ENCODE assay signal across 8 cellular contexts in the genomic region with DNA sequence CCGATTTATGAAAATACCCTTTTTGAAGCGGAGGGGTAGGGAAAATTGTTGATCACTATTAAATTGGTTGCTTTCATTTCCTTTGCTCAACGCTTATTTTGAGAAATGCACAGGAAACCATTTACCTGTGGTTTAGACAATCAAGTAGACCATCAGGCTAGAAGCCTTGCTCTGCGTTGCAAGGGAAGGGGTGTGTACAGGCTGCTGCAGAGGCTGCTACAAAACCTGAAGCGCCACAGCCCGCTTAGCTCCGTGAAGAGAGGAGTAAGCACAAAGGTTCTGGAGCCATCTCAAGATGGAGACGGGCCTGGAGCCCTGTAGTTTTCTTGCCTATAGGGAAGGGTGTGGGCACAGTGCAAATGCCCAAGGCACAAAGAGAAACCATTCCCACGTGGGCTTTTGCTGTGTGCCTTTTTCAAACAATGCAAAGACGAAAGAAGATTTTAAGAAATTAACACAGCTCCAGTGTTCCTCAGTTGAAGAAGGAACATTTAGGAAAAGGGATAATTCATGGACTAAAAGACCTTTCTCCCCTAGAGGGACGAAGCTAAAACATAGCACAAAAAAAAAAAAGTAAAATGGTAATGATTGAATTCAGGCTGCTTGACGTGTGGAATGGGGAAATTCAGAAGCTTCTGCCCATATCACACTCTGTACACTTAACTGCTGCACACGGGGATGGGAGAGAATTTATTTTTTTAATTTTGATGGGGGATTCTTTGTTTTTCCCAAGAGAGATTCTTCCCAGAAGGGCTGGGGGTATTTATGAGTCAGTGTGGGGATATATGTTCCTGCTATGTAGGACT. TPM values are rescaled to one million over a fixed set of nuclear protein-coding genes. Genes with fewer than 3 reads are reported as not detected.
DNase-seq lines count a peak whose midpoint lies in the region; ATAC-seq and TF ChIP-seq lines count a peak whose summit lies in the region.

No MANE protein-coding gene starts in this region.

- ATAC-seq in Right ventricle myocardium inferior (peak; percentile 33), HG03097 (IDR thresholded peaks at IDR 0.05; ENCODE audit: low FRiP score, unreplicated experiment) (peak; percentile 45)

- intact Hi-C loops in Right ventricle myocardium inferior (cut with DNase I) = loop anchor here (5.0 to 10.0 kb wide), 3 partner anchors 124 to 676 kb away; partner anchors contain the start of gene TCEANC
- intact Hi-C loops in cardiac septum (cut with DNase I) = loop anchor here (5.0 to 10.0 kb wide), 2 partner anchors 184 to 386 kb away; no protein-coding TSS in a partner anchor

- DNase-seq in Right ventricle myocardium inferior (ENCODE audit: missing footprints) (peak; percentile 53), cardiac septum (ENCODE audit: low spot score) (no peak), globus pallidus (ENCODE audit: low spot score) (peak; percentile 41), pons (ENCODE audit: low spot score) (peak; percentile 40), NCI-H187 (lab: John Stamatoyannopoulos, UW) (no peak)
- peak in 3 of 4 experiments; percentile 6 to 71 (median 50) for DNase-seq in activated naive CD4-positive, alpha-beta T cell (lab: John Stamatoyannopoulos, UW)

TF ChIP-seq in PFSK-1, 5 proteins besides CTCF, POLR2A, EP300 and RAD21:
- no peak for TF ChIP-seq FOXP2 (optimal IDR thresholded peaks at IDR 0.05; ENCODE audit: borderline replicate concordance, extremely low read depth, extremely low read length, insufficient read depth)
- TF ChIP-seq REST (IDR thresholded peaks at IDR 0.05; ENCODE audit: insufficient read depth in 1 of 2, low read depth in 2 of 2, low read length in 2 of 2) = no peak
- TF ChIP-seq TAF1 (IDR thresholded peaks at IDR 0.05; ENCODE audit: borderline replicate concordance, insufficient read depth, low read length) = peak; percentile 49; the same call in 1 of the 2 replicates
- peak; percentile 47; the same call in 1 of the 2 replicates for TF ChIP-seq POLR2AphosphoS5 (IDR thresholded peaks at IDR 0.05; ENCODE audit: low read depth, low read length)
- peak; percentile 85; the same call in 1 of the 2 replicates for TF ChIP-seq SIN3A (IDR thresholded peaks at IDR 0.05; ENCODE audit: borderline replicate concordance, insufficient read depth, low read length)

RNA-seq across cellular contexts. Expression of gene TMSB4X, which starts 3.5 kb away (rescaled TPM):
- total RNA-seq in Right ventricle myocardium inferior = 1,134 TPM
- 921 TPM for total RNA-seq in cardiac septum
- 1,944 TPM for polyA plus RNA-seq in PFSK-1 (2012; ENCODE audit: insufficient read length, low read depth)

Comparison
In these comparisons a context has a peak if more than half of its experiments do, and no peak if none do; other contexts are left out.
1. DNase-seq: peak in Right ventricle myocardium inferior (single experiment), activated naive CD4-positive, alpha-beta T cell (3 of 4), globus pallidus (single experiment) and pons (single experiment); none in cardiac septum (single experiment) and NCI-H187 (0 of 2).